In genomic region chr4:168515222-168516011, GRCh38 we compare ENCODE assay signal across 19 cellular contexts. TPM values are rescaled to one million over a fixed set of nuclear protein-coding genes. Genes with fewer than 3 reads are reported as not detected.
A peak's percentile ranks its signal among the peaks of the same experiment; 100 is the strongest.
DNase-seq lines count a peak whose midpoint lies in the region; ATAC-seq and TF ChIP-seq lines count a peak whose summit lies in the region.
"Had no signal": no experiment of that assay in that cellular context is flagged by ENCODE, and none has a peak within 500 bp of the region (broad histone marks: within the 10 kb centered on the region; RNA-seq: fewer than 3 reads in every experiment).

No MANE protein-coding gene starts in this region.

- no peak for TF ChIP-seq POLR2A in HCT116 (IDR thresholded peaks at IDR 0.05; ENCODE audit: borderline replicate concordance, extremely low read depth, insufficient read depth, insufficient read length)

- H3K79me2 ChIP-seq in HCT116 (ENCODE audit: insufficient read depth, low read length) = peaks cover 100% of the 10 kb centered on the region

- H3K4me3 ChIP-seq in HCT116 (replicated peaks in 1 of 2; ENCODE audit: low read depth in 1 of 2, low read length in 2 of 2) (no peak overlapping the region), epithelial cell of esophagus (ENCODE audit: low read length) (no peak overlapping the region)
- H3K4me3 ChIP-seq: PC-9 had no signal

- TF ChIP-seq CTCF in HCT116 (IDR thresholded peaks at IDR 0.05 in 2 of 3, conservative IDR thresholded peaks at IDR 0.05 in 1 of 3; ENCODE audit: borderline replicate concordance in 1 of 3, insufficient read depth in 1 of 3, low read depth in 2 of 3, low read length in 2 of 3) (no peak), epithelial cell of esophagus (IDR thresholded peaks at IDR 0.05; ENCODE audit: insufficient read depth, low read depth, low read length, missing control alignments) (no peak)

- H3K4me2 ChIP-seq in HCT116 (ENCODE audit: low read length) = peak overlapping the region; percentile 37
- H3K4me2 ChIP-seq: PC-9 had no signal

- no peaks in the 10 kb centered on the region for H3K9me3 ChIP-seq in HCT116 (ENCODE audit: control insufficient read depth in 1 of 2, insufficient read depth in 1 of 2, low read depth in 1 of 2, low read length in 2 of 2)

- RAD21 ChIA-PET in HCT116 (lab: Charles Lee; ENCODE audit: low non-redundant PET in 1 of 2, low total read pairs in 2 of 2, uncharacterized antibody in 2 of 2, unreplicated experiment in 2 of 2) = interaction anchor here (0.6 to 1.4 kb wide), 3 partner anchors 70 to 280 kb away, joined by 3 read pairs; no protein-coding TSS in a partner anchor

- H3K36me3 ChIP-seq in HCT116 (ENCODE audit: control insufficient read depth in 1 of 2, insufficient read depth in 2 of 2, low read length in 2 of 2) = peaks cover 5 to 29% of the 10 kb centered on the region in 2 experiments

- no peak for TF ChIP-seq RAD21 in HCT116 (IDR thresholded peaks at IDR 0.05; ENCODE audit: low read depth)

- H2AFZ ChIP-seq in HCT116 (ENCODE audit: low read depth, low read length, poor library complexity, severe bottlenecking) = no peak overlapping the region
- H2AFZ ChIP-seq: PC-9 had no signal

- H3K27me3 ChIP-seq in HCT116 (ENCODE audit: insufficient read depth, low read length) = no peaks in the 10 kb centered on the region

- DNase-seq in HCT116 (ENCODE audit: low read depth, low spot score) (no peak), NCI-H2081 (lab: John Stamatoyannopoulos, UW) (peak; percentile 45 to 66), epithelial cell of esophagus (ENCODE audit: low read depth) (peak; percentile 54), mucosa of gallbladder (ENCODE audit: low spot score) (peak; percentile 26), NK-92 (lab: John Stamatoyannopoulos, UW; ENCODE audit: unreplicated experiment) (no peak)
- no peak for DNase-seq in activated CD8-positive, alpha-beta memory T cell treated with anti-CD3 and anti-CD28 coated beads for 24 hours
- DNase-seq: activated B cell treated with CpG ODN at 0.5 μM for 24 hours; activated naive CD8-positive, alpha-beta T cell treated with anti-CD3 and anti-CD28 coated beads, Interleukin-2, amount 10 ng/mL, durations not matched to agents 7 days and 5 days; cerebellar nuclear complex; hippocampal formation; NCI-H510A; PC-9; stimulated activated CD4-positive, alpha-beta T cell treated with anti-CD3 and anti-CD28 coated beads, Interleukin-4, amount 100 ng/mL, for 1 hour; SW 1271; trophoblast cell had no signal

- peak overlapping the region; percentile 14; the same call in 1 of the 2 replicates for H3K9ac ChIP-seq in HCT116 (ENCODE audit: low read length)

- BruUV-seq in HCT116 (replicated peaks; lab: Mats Ljungman, UMichigan) = no TSS peak

- CTCF ChIA-PET in HCT116 (lab: Charles Lee) = interaction anchor here (1.0 to 2.0 kb wide), 7 partner anchors 8 to 406 kb away, joined by 3 to 8 read pairs (median 4); no protein-coding TSS in a partner anchor

- POLR2A ChIA-PET in HCT116 (lab: Charles Lee) = interaction anchor here (0.9 to 1.3 kb wide), 3 partner anchors 18 to 22 kb away, joined by 3 read pairs; partner anchors contain the start of gene PALLD

- intact Hi-C loops in HCT116 (cut with micrococcal nuclease) = no loop called here

- peaks cover 41 to 73% of the 10 kb centered on the region in 2 experiments for H3K4me1 ChIP-seq in HCT116 (ENCODE audit: control insufficient read depth in 1 of 2, insufficient read depth in 2 of 2, low read length in 2 of 2)

- no peaks in the 10 kb centered on the region for H4K20me1 ChIP-seq in HCT116 (ENCODE audit: insufficient read depth)

- H3K27ac ChIP-seq in HCT116 (ENCODE audit: low read depth, low read length) = peak overlapping the region; percentile 57
- H3K27ac ChIP-seq: epithelial cell of prostate, PC-9 had no signal

- no peaks in the 10 kb centered on the region for H3K9me2 ChIP-seq in HCT116 (ENCODE audit: insufficient read depth)

- ATAC-seq in HCT116 = peak; percentile 60
- no peak for ATAC-seq in GM19324 (IDR thresholded peaks at IDR 0.05; ENCODE audit: low FRiP score, unreplicated experiment)
- no peak for ATAC-seq in HG03159 (IDR thresholded peaks at IDR 0.05; ENCODE audit: unreplicated experiment)
- ATAC-seq: natural killer cell treated with Interleukin-12 subunit alpha and Interleukin-12 subunit beta and Interleukin-15 and Interleukin-18, amount 100 ng/mL, for 72 hours had no signal

TF ChIP-seq in HCT116, 20 proteins besides CTCF, POLR2A, EP300 and RAD21:
- TF ChIP-seq ZNF274 (IDR thresholded peaks at IDR 0.05; ENCODE audit: low read depth, low read length) (no peak), REST (IDR thresholded peaks at IDR 0.05; ENCODE audit: low read depth) (no peak)
- TF ChIP-seq, protein P1, sequence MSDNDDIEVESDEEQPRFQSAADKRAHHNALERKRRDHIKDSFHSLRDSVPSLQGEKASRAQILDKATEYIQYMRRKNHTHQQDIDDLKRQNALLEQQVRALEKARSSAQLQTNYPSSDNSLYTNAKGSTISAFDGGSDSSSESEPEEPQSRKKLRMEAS (IDR thresholded peaks at IDR 0.05) = 0 out of 2 replicates have a peak, but pooled peaks have one; percentile 8

RNA-seq across cellular contexts. Expression of gene PALLD, which starts 18.6 kb away (rescaled TPM):
- total RNA-seq in HCT116 (2021; ENCODE audit: unreplicated experiment) (166 TPM), mucosa of gallbladder (250 TPM)
- polyA plus RNA-seq in HCT116 (2012) = 66.4 and 71.5 TPM in 2 replicates

RNA-seq across cellular contexts. Expression of gene DDX60L, which starts 35.1 kb away (rescaled TPM):
- total RNA-seq in HCT116 (2021; ENCODE audit: unreplicated experiment) = 99.1 TPM
- 29.2 and 35.4 TPM in 2 replicates for polyA plus RNA-seq in HCT116 (2012)
- total RNA-seq in mucosa of gallbladder = 16.2 TPM

Comparison
In these comparisons a context has a peak if more than half of its experiments do, and no peak if none do; other contexts are left out.
1. DNase-seq: peak in NCI-H2081 (2 of 2), epithelial cell of esophagus (single experiment) and mucosa of gallbladder (single experiment); none in HCT116 (single experiment), NK-92 (single experiment) and activated CD8-positive, alpha-beta memory T cell treated with anti-CD3 and anti-CD28 coated beads for 24 hours (single experiment).